ENCODE assay signal across 8 cellular contexts in the genomic region with DNA sequence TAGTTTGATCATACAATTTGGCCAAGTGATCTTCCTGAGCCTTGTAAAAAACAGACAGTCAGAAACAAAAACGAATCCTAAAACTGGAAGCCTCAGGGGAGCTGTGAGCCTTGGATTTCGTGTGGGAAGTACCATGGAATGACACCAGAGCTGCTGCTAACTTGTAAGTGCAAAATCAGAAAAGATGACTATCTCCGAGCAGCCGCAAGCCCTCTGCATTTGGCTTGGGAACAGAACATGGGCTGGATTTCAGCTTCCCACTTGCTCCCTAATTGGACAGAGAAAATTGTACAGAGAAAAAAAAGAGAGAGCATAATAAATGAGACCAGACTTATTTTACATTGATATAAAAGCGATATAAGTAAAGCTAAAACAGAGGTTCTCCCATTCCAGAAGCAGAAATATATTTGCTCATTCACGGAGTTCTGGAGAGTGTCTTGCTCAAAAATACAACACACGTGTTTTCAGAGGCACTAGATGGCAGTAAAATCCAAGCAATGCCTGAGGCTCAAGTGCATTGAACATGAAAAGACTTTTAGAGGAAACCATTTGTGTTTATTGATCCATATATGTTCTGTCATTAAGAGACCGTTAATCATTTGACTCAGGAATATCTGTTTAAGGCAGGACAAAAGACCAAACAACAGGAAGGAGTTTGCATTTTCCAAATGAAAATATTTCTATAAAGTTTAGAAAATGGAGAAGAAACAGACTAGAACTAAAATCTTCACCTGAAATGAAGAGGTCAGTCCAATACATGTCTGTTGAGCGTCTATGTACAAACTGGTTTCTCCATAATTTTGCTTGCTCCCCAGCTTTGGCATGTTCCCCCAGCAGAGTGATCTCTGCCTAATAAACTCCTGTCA.
DNase-seq lines count a peak whose midpoint lies in the region; TF ChIP-seq lines count a peak whose summit lies in the region.

No MANE protein-coding gene starts in this region.

- no peak overlapping the region for H2AFZ ChIP-seq in OCI-LY1 (ENCODE audit: low read length)

- H4K20me1 ChIP-seq in OCI-LY1 (ENCODE audit: insufficient read depth, low read length) = no peaks in the 10 kb centered on the region

- H3K4me2 ChIP-seq in OCI-LY1 (ENCODE audit: low read length) = no peak overlapping the region

- no peaks in the 10 kb centered on the region for H3K36me3 ChIP-seq in OCI-LY1 (ENCODE audit: insufficient read depth, low read length)
- H3K36me3 ChIP-seq in effector memory CD4-positive, alpha-beta T cell (ENCODE audit: control insufficient read depth, insufficient read depth, low read length) = no peaks in the 10 kb centered on the region

- H3K27ac ChIP-seq in 22Rv1 = no peak overlapping the region
- no peak overlapping the region for H3K27ac ChIP-seq in OCI-LY1 (ENCODE audit: low read depth, low read length, poor library complexity, severe bottlenecking)
- H3K27ac ChIP-seq in effector memory CD4-positive, alpha-beta T cell (ENCODE audit: insufficient read depth, low read length, poor library complexity, severe bottlenecking) = no peak overlapping the region

- H3K9ac ChIP-seq in OCI-LY1 (ENCODE audit: low read length) = no peak overlapping the region

- H3K4me1 ChIP-seq in OCI-LY1 (ENCODE audit: insufficient read depth, low read length, severe bottlenecking) = no peaks in the 10 kb centered on the region
- H3K4me1 ChIP-seq in effector memory CD4-positive, alpha-beta T cell (ENCODE audit: control insufficient read depth, insufficient read depth, low read length, poor library complexity, severe bottlenecking) = no peaks in the 10 kb centered on the region

- H3F3A ChIP-seq in OCI-LY1 (ENCODE audit: insufficient read depth, low read length) = no peaks in the 10 kb centered on the region

- H3K9me3 ChIP-seq in OCI-LY1 (ENCODE audit: low read length) = no peaks in the 10 kb centered on the region
- no peaks in the 10 kb centered on the region for H3K9me3 ChIP-seq in effector memory CD4-positive, alpha-beta T cell (ENCODE audit: control insufficient read depth, low read length)

- H3K27me3 ChIP-seq in OCI-LY1 (ENCODE audit: insufficient read depth, low read length) = 0 out of 2 replicates have a peak, but pooled peaks cover 5% of the 10 kb centered on the region
- H3K27me3 ChIP-seq in effector memory CD4-positive, alpha-beta T cell (replicated peaks; ENCODE audit: control insufficient read depth, insufficient read depth, low read length, poor library complexity, severe bottlenecking) = no peaks in the 10 kb centered on the region

- TF ChIP-seq CTCF in 22Rv1 (IDR thresholded peaks at IDR 0.05) (peak; percentile 85), GM12875 (IDR thresholded peaks at IDR 0.05; ENCODE audit: borderline replicate concordance, insufficient read depth, low read depth, low read length) (peak; percentile 18; the same call in 1 of the 2 replicates), OCI-LY1 (IDR thresholded peaks at IDR 0.05; ENCODE audit: low read length) (peak; percentile 61), fibroblast of mammary gland (conservative IDR thresholded peaks at IDR 0.05; ENCODE audit: control insufficient read depth, insufficient read depth, low read depth, low read length) (peak; percentile 48)

- H3K4me3 ChIP-seq in GM12875 (ENCODE audit: low read depth, low read length) = no peak overlapping the region
- no peak overlapping the region for H3K4me3 ChIP-seq in OCI-LY1 (ENCODE audit: low read depth, low read length, poor library complexity, severe bottlenecking)
- no peak overlapping the region for H3K4me3 ChIP-seq in fibroblast of mammary gland (ENCODE audit: control insufficient read depth, low read depth, low read length)
- H3K4me3 ChIP-seq in effector memory CD4-positive, alpha-beta T cell (ENCODE audit: insufficient read depth, low read depth, low read length, poor library complexity, severe bottlenecking) = no peak overlapping the region

- no peaks in the 10 kb centered on the region for H3K9me2 ChIP-seq in OCI-LY1 (ENCODE audit: low read depth, low read length)

- peak; percentile 63 for DNase-seq in fibroblast of mammary gland (ENCODE audit: low read depth)
- peak; percentile 57 for DNase-seq in renal cortical epithelial cell (ENCODE audit: low read depth)
- DNase-seq in stimulated activated CD4-positive, alpha-beta T cell treated with anti-CD3 and anti-CD28 coated beads, Interleukin-2, amount 100 ng/mL, for 24 hours = no peak
- DNase-seq in effector memory CD4-positive, alpha-beta T cell = no peak
- no peak for DNase-seq in stimulated activated CD4-positive, alpha-beta T cell treated with anti-CD3 and anti-CD28 coated beads, Interleukin-1b, Interleukin-23, amount 100 ng/mL, for 48 hours

- H3K79me2 ChIP-seq in OCI-LY1 (ENCODE audit: insufficient read depth, low read length) = no peaks in the 10 kb centered on the region

Comparison
In these comparisons a context has a peak if more than half of its experiments do, and no peak if none do; other contexts are left out.
1. CTCF ChIP-seq: peak in every context shown above with its lines; median percentile 85 in 22Rv1; 61 in OCI-LY1; 48 in fibroblast of mammary gland; 18 in GM12875.
2. DNase-seq: peak in fibroblast of mammary gland (single experiment) and renal cortical epithelial cell (single experiment); none in stimulated activated CD4-positive, alpha-beta T cell treated with anti-CD3 and anti-CD28 coated beads, Interleukin-2, amount 100 ng/mL, for 24 hours (0 of 2), effector memory CD4-positive, alpha-beta T cell (0 of 3) and stimulated activated CD4-positive, alpha-beta T cell treated with anti-CD3 and anti-CD28 coated beads, Interleukin-1b, Interleukin-23, amount 100 ng/mL, for 48 hours (single experiment).